In genomic region chr3:31219131-31219843, GRCh38 we compare ENCODE assay signal across 8 cellular contexts.
DNase-seq lines count a peak whose midpoint lies in the region; ATAC-seq, FAIRE-seq and TF ChIP-seq lines count a peak whose summit lies in the region.

No MANE protein-coding gene starts in this region.

- no peaks in the 10 kb centered on the region for H3K27me3 Mint-ChIP-seq in astrocyte (ENCODE audit: low read depth, unreplicated experiment)

- peak overlapping the region; percentile 36 for H3K27ac Mint-ChIP-seq in astrocyte (ENCODE audit: unreplicated experiment)

- no peak overlapping the region for H3K9ac ChIP-seq in astrocyte (ENCODE audit: low read length)
- H3K9ac ChIP-seq in neuronal stem cell (ENCODE audit: low read depth, low read length, poor library complexity) = no peak overlapping the region

- no peak overlapping the region for H3K14ac ChIP-seq in neuronal stem cell (ENCODE audit: low read length)

- no peak overlapping the region for H3K4me2 ChIP-seq in astrocyte (ENCODE audit: low read length)
- no peak overlapping the region for H3K4me2 ChIP-seq in neuronal stem cell (ENCODE audit: insufficient read depth, low read length, poor library complexity, severe bottlenecking)

- H2BK5ac ChIP-seq in neuronal stem cell (ENCODE audit: low read length) = no peak overlapping the region

- H3K36me3 Mint-ChIP-seq in astrocyte (ENCODE audit: low read depth, unreplicated experiment) = no peaks in the 10 kb centered on the region

- no peak overlapping the region for H2BK120ac ChIP-seq in neuronal stem cell (ENCODE audit: low read depth, low read length)

- no peaks in the 10 kb centered on the region for H3K4me1 ChIP-seq in astrocyte (ENCODE audit: insufficient read depth, low read length)
- H3K4me1 ChIP-seq in neuronal stem cell (ENCODE audit: control insufficient read depth in 2 of 2, insufficient read depth in 1 of 2, low read depth in 1 of 2, low read length in 2 of 2) = peaks cover 2 to 5% of the 10 kb centered on the region in 2 donors

- H2BK12ac ChIP-seq in neuronal stem cell (ENCODE audit: low read length) = no peak overlapping the region

- no peaks in the 10 kb centered on the region for H4K20me1 ChIP-seq in astrocyte (ENCODE audit: insufficient read depth, low read length)

- H3K4ac ChIP-seq in neuronal stem cell (ENCODE audit: low read length) = no peak overlapping the region

- H3K36me3 ChIP-seq in astrocyte (ENCODE audit: insufficient read depth, low read length) (no peaks in the 10 kb centered on the region), neuronal stem cell (replicated peaks in 1 of 2; ENCODE audit: control insufficient read depth in 2 of 2, insufficient read depth in 2 of 2, low read length in 2 of 2) (no peaks in the 10 kb centered on the region)

- no peak for FAIRE-seq in astrocyte (lab: Jason Lieb, UNC)

- no peak overlapping the region for H3K18ac ChIP-seq in neuronal stem cell (ENCODE audit: low read length)

- H4K8ac ChIP-seq in neuronal stem cell (ENCODE audit: low read depth, low read length) = no peak overlapping the region

- H3K9me3 Mint-ChIP-seq in astrocyte (ENCODE audit: unreplicated experiment) = peaks cover 2% of the 10 kb centered on the region

- no peak overlapping the region for H3K4me3 Mint-ChIP-seq in astrocyte (ENCODE audit: unreplicated experiment)

- H3K4me3 ChIP-seq in astrocyte (ENCODE audit: insufficient read depth, low read depth, low read length) (no peak overlapping the region), neuronal stem cell (ENCODE audit: low read length in 2 of 2) (no peak overlapping the region)

- H3K9me3 ChIP-seq in astrocyte (ENCODE audit: insufficient read depth, low read depth, low read length) (no peaks in the 10 kb centered on the region), neuronal stem cell (replicated peaks in 1 of 2; ENCODE audit: control insufficient read depth in 2 of 2, insufficient read depth in 1 of 2, low read depth in 1 of 2, low read length in 2 of 2) (no peaks in the 10 kb centered on the region)

- no peak for TF ChIP-seq CTCF in astrocyte (IDR thresholded peaks at IDR 0.05; ENCODE audit: insufficient read depth, low read depth, low read length)

- H2AFZ ChIP-seq in astrocyte (ENCODE audit: low read depth, low read length) = no peak overlapping the region
- H2AFZ ChIP-seq in neuronal stem cell (ENCODE audit: low read length) = no peak overlapping the region

- H2AK5ac ChIP-seq in neuronal stem cell (ENCODE audit: low read depth, low read length) = no peak overlapping the region

- DNase-seq in EH (ENCODE audit: low read depth) (peak; percentile 52), astrocyte (ENCODE audit: low read depth) (peak; percentile 98), neuronal stem cell (ENCODE audit: low spot score) (no peak), NCI-H1417 treated with DMSO at 0.1 percent for 48 hours (lab: John Stamatoyannopoulos, UW) (no peak), amygdala (lab: John Stamatoyannopoulos, UW) (no peak)
- no peak for DNase-seq in stimulated activated CD4-positive, alpha-beta T cell treated with anti-CD3 and anti-CD28 coated beads, Interleukin-12 subunit alpha, Interleukin-12 subunit beta, amount 100 ng/mL, for 4 hours

- no CpG with 5 or more reads among the region's 2 CpGs for WGBS in neuronal stem cell (ENCODE audit: extremely low coverage in 2 of 2, insufficient read length in 2 of 2, insufficient replicate concordance in 1 of 2), 2 donors

- H3K23ac ChIP-seq in neuronal stem cell (ENCODE audit: low read depth, low read length, poor library complexity) = no peak overlapping the region

- H4K91ac ChIP-seq in neuronal stem cell (ENCODE audit: low read depth, low read length, poor library complexity) = no peak overlapping the region

- H3K27me3 ChIP-seq in astrocyte (ENCODE audit: insufficient read depth, low read length) = no peaks in the 10 kb centered on the region
- no peaks in the 10 kb centered on the region for H3K27me3 ChIP-seq in neuronal stem cell (ENCODE audit: control insufficient read depth in 3 of 3, insufficient read depth in 3 of 3, low read depth in 1 of 3, low read length in 3 of 3)

- no peaks in the 10 kb centered on the region for H3K79me2 ChIP-seq in astrocyte (ENCODE audit: insufficient read depth, low read length)

- H2BK15ac ChIP-seq in neuronal stem cell (ENCODE audit: low read length) = no peak overlapping the region

- H3K4me1 Mint-ChIP-seq in astrocyte (ENCODE audit: low read depth, unreplicated experiment) = peaks cover 17% of the 10 kb centered on the region

- H3K27ac ChIP-seq in astrocyte (ENCODE audit: low read depth, low read length) (no peak overlapping the region), neuronal stem cell (replicated peaks; ENCODE audit: low read length) (no peak overlapping the region)

- no peaks in the 10 kb centered on the region for H3K79me1 ChIP-seq in neuronal stem cell (ENCODE audit: low read depth, low read length)

- peak; percentile 63 for ATAC-seq in GM21367 (IDR thresholded peaks at IDR 0.05; ENCODE audit: unreplicated experiment)
- peak; percentile 87 for ATAC-seq in HG03378 (IDR thresholded peaks at IDR 0.05; ENCODE audit: unreplicated experiment)

Comparison
In these comparisons a context has a peak if more than half of its experiments do, and no peak if none do; other contexts are left out.
1. DNase-seq: peak in EH (single experiment) and astrocyte (single experiment); none in neuronal stem cell (single experiment), NCI-H1417 treated with DMSO at 0.1 percent for 48 hours (single experiment), amygdala (0 of 56) and stimulated activated CD4-positive, alpha-beta T cell treated with anti-CD3 and anti-CD28 coated beads, Interleukin-12 subunit alpha, Interleukin-12 subunit beta, amount 100 ng/mL, for 4 hours (single experiment).